In the genomic region with DNA sequence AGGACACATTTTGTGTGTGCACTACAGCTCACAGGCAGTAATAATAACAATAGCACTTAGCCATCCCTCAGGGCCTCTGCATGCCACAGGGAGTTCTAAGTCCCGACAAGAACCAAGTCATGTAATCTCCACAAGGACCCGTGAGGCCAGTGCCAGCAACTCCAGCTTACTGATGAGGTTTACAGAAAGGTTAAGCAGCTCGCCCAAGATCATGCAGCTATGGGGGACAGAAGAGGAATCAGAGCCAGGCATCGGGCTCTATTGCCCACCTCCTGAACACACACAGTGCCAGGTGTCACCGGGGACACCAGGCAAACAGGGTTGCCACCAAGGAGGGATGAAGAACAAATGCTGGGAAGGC, we compare ENCODE assay signal across 17 cellular contexts.
A peak's percentile ranks its signal among the peaks of the same experiment; 100 is the strongest.
DNase-seq lines count a peak whose midpoint lies in the region; ATAC-seq and TF ChIP-seq lines count a peak whose summit lies in the region.
"Had no signal": no experiment of that assay in that cellular context is flagged by ENCODE, and none has a peak within 500 bp of the region (broad histone marks: within the 10 kb centered on the region; RNA-seq: fewer than 3 reads in every experiment).

No MANE protein-coding gene starts in this region.

- intact Hi-C loops in aorta (cut with DNase I): no loop called here

- H3K9me3 ChIP-seq in BLaER1: no peaks in the 10 kb centered on the region
- no peaks in the 10 kb centered on the region for H3K9me3 ChIP-seq in muscle layer of colon (ENCODE audit: low read length)
- H3K9me3 ChIP-seq in aorta (ENCODE audit: control insufficient read depth, low read length): no peaks in the 10 kb centered on the region

- H3K4me2 ChIP-seq in BLaER1: peak overlapping the region; percentile 73; the same call in 1 of the 2 replicates
- H3K4me2 ChIP-seq: KMS-11, PC-9 had no signal

- H3K4me3 Mint-ChIP-seq in brain: peak overlapping the region in 1 of 5 experiments; percentile 70
- H3K4me3 Mint-ChIP-seq: CD14-positive monocyte, HFFc6 had no signal

- ATAC-seq in aorta (ENCODE audit: low FRiP score): no peak

- H3K36me3 Mint-ChIP-seq in brain: no peaks in the 10 kb centered on the region
- H3K36me3 Mint-ChIP-seq: CD14-positive monocyte had no signal

- no peaks in the 10 kb centered on the region for H4K20me1 ChIP-seq in BLaER1

- H3K4me1 ChIP-seq in BLaER1 (peaks cover 51% of the 10 kb centered on the region), muscle layer of colon (ENCODE audit: insufficient read depth, low read length) (peaks cover 30% of the 10 kb centered on the region), aorta (ENCODE audit: control insufficient read depth in 1 of 2, insufficient read depth in 2 of 2, low read length in 2 of 2) (no peaks in the 10 kb centered on the region)

- H3K4me3 ChIP-seq in BLaER1 (no peak overlapping the region), muscle layer of colon (ENCODE audit: low read depth in 1 of 2, low read length in 2 of 2) (no peak overlapping the region), retinal pigment epithelial cell (ENCODE audit: low read length) (no peak overlapping the region), aorta (ENCODE audit: low read length in 2 of 2) (no peak overlapping the region)
- H3K4me3 ChIP-seq: PC-9 had no signal

- peaks cover 0 to 10% (median 3%) of the 10 kb centered on the region in 5 experiments for H3K9me3 Mint-ChIP-seq in brain
- H3K9me3 Mint-ChIP-seq: HFFc6 had no signal

- TF ChIP-seq CTCF in brain (conservative IDR thresholded peaks at IDR 0.05) (no peak), retinal pigment epithelial cell (conservative IDR thresholded peaks at IDR 0.05; ENCODE audit: low read depth, low read length) (no peak)

- DNase-seq in retinal pigment epithelial cell (ENCODE audit: low read depth) (peak; percentile 47), superior temporal gyrus (ENCODE audit: extremely low spot score) (no peak), inferior parietal cortex (ENCODE audit: extremely low spot score) (no peak), aorta (no peak)
- no peak for DNase-seq in stimulated activated CD4-positive, alpha-beta T cell treated with anti-CD3 and anti-CD28 coated beads, Interleukin-15, amount 100 ng/mL, for 24 hours
- DNase-seq: DMS 273 treated with DMSO at 0.1 percent for 48 hours, HFFc6, NCI-H1092, NCI-H146, NCI-H2081, NCI-H510A, PC-9 had no signal

- H3K27me3 ChIP-seq in BLaER1 (no peaks in the 10 kb centered on the region), muscle layer of colon (ENCODE audit: control insufficient read depth in 1 of 2, insufficient read depth in 2 of 2, low read length in 2 of 2) (no peaks in the 10 kb centered on the region), aorta (ENCODE audit: control insufficient read depth in 1 of 2, insufficient read depth in 2 of 2, low read length in 1 of 2) (no peaks in the 10 kb centered on the region)

- 79 to 84% methylated on average over 5 of the region's 5 CpGs for WGBS in aorta, 2 donors

- H3K27ac Mint-ChIP-seq in brain: peak overlapping the region in 4 of 5 experiments; percentile 34 to 98 (median 89)
- H3K27ac Mint-ChIP-seq: CD14-positive monocyte, HFFc6 had no signal

- H3K4me1 Mint-ChIP-seq in brain: peaks cover 51% of the 10 kb centered on the region
- H3K4me1 Mint-ChIP-seq: CD14-positive monocyte had no signal

- H3K27ac ChIP-seq in BLaER1: no peak overlapping the region
- H3K27ac ChIP-seq in muscle layer of colon (ENCODE audit: low read depth, low read length): peak overlapping the region; percentile 63
- no peak overlapping the region for H3K27ac ChIP-seq in aorta (ENCODE audit: low read depth in 1 of 2, low read length in 2 of 2)
- H3K27ac ChIP-seq: KMS-11, PC-9 had no signal

- H3K27me3 Mint-ChIP-seq in brain: no peaks in the 10 kb centered on the region

- no peak overlapping the region for H3K9ac ChIP-seq in BLaER1
- no peak overlapping the region for H3K9ac ChIP-seq in muscle layer of colon (ENCODE audit: low read length)
- H3K9ac ChIP-seq: KMS-11 had no signal

- H3K36me3 ChIP-seq in BLaER1 (no peaks in the 10 kb centered on the region), muscle layer of colon (ENCODE audit: insufficient read depth, low read length) (no peaks in the 10 kb centered on the region), aorta (ENCODE audit: control insufficient read depth in 1 of 2, insufficient read depth in 2 of 2, low read length in 1 of 2) (no peaks in the 10 kb centered on the region)
